Comparison of ENCODE assay signal across 14 cellular contexts in genomic region chr1:16046865-16047264, GRCh38. TPM values are rescaled to one million over a fixed set of nuclear protein-coding genes. Genes with fewer than 3 reads are reported as not detected.
DNase-seq lines count a peak whose midpoint lies in the region; ATAC-seq, FAIRE-seq and TF ChIP-seq lines count a peak whose summit lies in the region.
"Had no signal": no experiment of that assay in that cellular context is flagged by ENCODE, and none has a peak within 500 bp of the region (broad histone marks: within the 10 kb centered on the region; RNA-seq: fewer than 3 reads in every experiment).

No MANE protein-coding gene starts in this region.

- POLR2A ChIA-PET in A549 (lab: Yijun Ruan, JAX): no interaction called here

- no peak overlapping the region for H3K4me3 ChIP-seq in A549
- no peak overlapping the region for H3K4me3 ChIP-seq in MG63
- no peak overlapping the region for H3K4me3 ChIP-seq in fibroblast of the aortic adventitia (ENCODE audit: low read depth, low read length)
- H3K4me3 ChIP-seq: uterus had no signal

- H3K9me3 ChIP-seq in A549 (no peaks in the 10 kb centered on the region), MG63 (no peaks in the 10 kb centered on the region)
- H3K9me3 ChIP-seq: uterus had no signal

- peak in 1 of 2 experiments; percentile 43; a peak in 3 of 6 replicates for ATAC-seq in A549
- ATAC-seq in GM21526 (IDR thresholded peaks at IDR 0.05; ENCODE audit: low FRiP score, unreplicated experiment): no peak
- ATAC-seq: activated CD8-positive, alpha-beta T cell treated with anti-CD3 and anti-CD28 coated beads for 36 hours; stimulated activated naive B cell treated with anti-CD40 and anti-IgM and Interleukin-4, amounts not matched to agents 10 μg/mL and 1 μg/mL and 100 μg/mL, for 72 hours had no signal

- H3K27me3 ChIP-seq in MG63: no peaks in the 10 kb centered on the region
- H3K27me3 ChIP-seq: uterus had no signal

- no peak for TF ChIP-seq POLR2A in A549 (IDR thresholded peaks at IDR 0.05; ENCODE audit: low read length)

- no peak for FAIRE-seq in A549 (lab: Jason Lieb, UNC)
- no peak for FAIRE-seq in RCC 7860 (lab: Jason Lieb, UNC)
- FAIRE-seq: astrocyte had no signal

- no peak for TF ChIP-seq RAD21 in A549 (conservative IDR thresholded peaks at IDR 0.05 in 1 of 2, IDR thresholded peaks at IDR 0.05 in 1 of 2)

- CTCF ChIA-PET in A549 (lab: Yijun Ruan, JAX): interaction anchor here (0.9 to 1.6 kb wide), 4 partner anchors 9 to 44 kb away, joined by 3 to 8 read pairs (median 4); partner anchors contain the start of gene FAM131C

- H3K27ac ChIP-seq in A549: no peak overlapping the region

- TF ChIP-seq EP300 in A549 (IDR thresholded peaks at IDR 0.05): no peak

- WGBS in A549 (ENCODE audit: missing lambda C conversion rate): 80% methylated on average over 1 of the region's 6 CpGs

- no peaks in the 10 kb centered on the region; the same call in 2 of the 3 replicates for H3K4me1 ChIP-seq in A549
- H3K4me1 ChIP-seq: uterus had no signal

- H3K36me3 ChIP-seq in MG63: no peaks in the 10 kb centered on the region
- H3K36me3 ChIP-seq: uterus had no signal

- H3K4me2 ChIP-seq in A549: no peak overlapping the region

- TF ChIP-seq CTCF in A549 (IDR thresholded peaks at IDR 0.05) (no peak), fibroblast of the aortic adventitia (IDR thresholded peaks at IDR 0.05; ENCODE audit: insufficient read depth, low read length) (peak; percentile 16)

- DNase-seq in A549 (ENCODE audit: low read depth in 1 of 2, low spot score in 1 of 2): no peak
- peak; percentile 50 for DNase-seq in MG63
- peak; percentile 22 for DNase-seq in fibroblast of the aortic adventitia (ENCODE audit: low read depth)
- no peak for DNase-seq in RCC 7860 (ENCODE audit: low spot score)
- DNase-seq in NCI-H2107 treated with DMSO at 0.1 percent for 48 hours (lab: John Stamatoyannopoulos, UW; ENCODE audit: unreplicated experiment): no peak
- DNase-seq: activated CD8-positive, alpha-beta T cell treated with anti-CD3 and anti-CD28 coated beads for 36 hours; KBM-7; NCI-H526; retina; stimulated activated naive B cell treated with anti-CD40 and anti-IgM and Interleukin-4, amounts not matched to agents 10 μg/mL and 1 μg/mL and 100 μg/mL, for 72 hours; uterus had no signal

TF ChIP-seq in A549, 52 proteins besides CTCF, POLR2A, EP300 and RAD21:
- no peak for TF ChIP-seq FOSB (CRISPR knock-in tag; IDR thresholded peaks at IDR 0.05)
- no peak for TF ChIP-seq FOSL2 (IDR thresholded peaks at IDR 0.05)
- 0 out of 2 replicates have a peak, but pooled peaks have one; percentile 11 for TF ChIP-seq FOSL2 (CRISPR knock-in tag; IDR thresholded peaks at IDR 0.05)

RNA-seq across cellular contexts. Expression of gene CLCNKB, which starts 3.3 kb away (rescaled TPM):
- 0.11 and 0.14 TPM in 2 replicates for polyA plus RNA-seq in A549 (2011; rRNA removed)
- polyA plus RNA-seq in A549 (2012; cell fraction: cytosol; rRNA removed): 0.04 and 0.07 TPM in 2 replicates
- polyA plus RNA-seq in A549 (2012; cell fraction: nucleus; rRNA removed): 0.39 and 0.41 TPM in 2 replicates
- polyA plus RNA-seq in A549 (2017; fragmentation: RNase III; extraction: RNeasy Plus Mini Kit Qiagen cat#74134 plus additional on column Dnase treatment): 0.07 to 0.18 TPM (median 0.08 TPM) in 3 replicates
- polyA minus RNA-seq in A549 (2011; rRNA and poly(A)+ RNA removed): not detected in 2 replicates
- total RNA-seq in MG63 (2014; rRNA removed; shearing (Covaris generic); ENCODE audit: low replicate concordance): not detected in 2 replicates
- total RNA-seq in fibroblast of the aortic adventitia (ENCODE audit: low replicate concordance): not detected in 2 replicates
- total RNA-seq: activated CD8-positive, alpha-beta T cell treated with anti-CD3 and anti-CD28 coated beads for 36 hours had no signal

RNA-seq across cellular contexts. Expression of gene CLCNKA, which starts 25.0 kb away (rescaled TPM):
- not detected in 2 replicates for polyA plus RNA-seq in A549 (2011; rRNA removed)
- 0.01 TPM in 1 of 2 replicates, not detected in the other for polyA plus RNA-seq in A549 (2012; cell fraction: cytosol; rRNA removed)
- 0.12 and 0.26 TPM in 2 replicates for polyA plus RNA-seq in A549 (2012; cell fraction: nucleus; rRNA removed)
- 0.05 to 0.07 TPM (median 0.06 TPM) in 3 replicates for polyA plus RNA-seq in A549 (2017; fragmentation: RNase III; extraction: RNeasy Plus Mini Kit Qiagen cat#74134 plus additional on column Dnase treatment)
- not detected in 2 replicates for polyA minus RNA-seq in A549 (2011; rRNA and poly(A)+ RNA removed)
- not detected in 2 replicates for total RNA-seq in MG63 (2014; rRNA removed; shearing (Covaris generic); ENCODE audit: low replicate concordance)
- 0.09 and 0.25 TPM in 2 replicates for total RNA-seq in fibroblast of the aortic adventitia (ENCODE audit: low replicate concordance)
- total RNA-seq: activated CD8-positive, alpha-beta T cell treated with anti-CD3 and anti-CD28 coated beads for 36 hours; kidney epithelial cell had no signal

RNA-seq across cellular contexts. Expression of gene FAM131C, which starts 26.6 kb away (rescaled TPM):
- polyA plus RNA-seq in A549 (2011; rRNA removed) (2.3 and 2.9 TPM in 2 replicates), A549 (2017; fragmentation: RNase III; extraction: RNeasy Plus Mini Kit Qiagen cat#74134 plus additional on column Dnase treatment) (5.9 to 6.7 TPM (median 6.3 TPM) in 3 replicates)
- polyA plus RNA-seq in A549 (2012; cell fraction: cytosol; rRNA removed): 6.0 and 9.1 TPM in 2 replicates
- polyA plus RNA-seq in A549 (2012; cell fraction: nucleus; rRNA removed): 5.6 and 8.7 TPM in 2 replicates
- 6.3 and 8.5 TPM in 2 replicates for polyA minus RNA-seq in A549 (2011; rRNA and poly(A)+ RNA removed)
- 0.15 and 2.1 TPM in 2 replicates for total RNA-seq in MG63 (2014; rRNA removed; shearing (Covaris generic); ENCODE audit: low replicate concordance)
- 0.08 and 0.63 TPM in 2 replicates for total RNA-seq in fibroblast of the aortic adventitia (ENCODE audit: low replicate concordance)

RNA-seq across cellular contexts. Expression of gene HSPB7, which starts 29.0 kb away (rescaled TPM):
- polyA plus RNA-seq in A549 (2011; rRNA removed) (not detected in 2 replicates), A549 (2017; fragmentation: RNase III; extraction: RNeasy Plus Mini Kit Qiagen cat#74134 plus additional on column Dnase treatment) (not detected in 3 replicates)
- polyA plus RNA-seq in A549 (2012; cell fraction: cytosol; rRNA removed): not detected in 2 replicates
- not detected in 2 replicates for polyA plus RNA-seq in A549 (2012; cell fraction: nucleus; rRNA removed)
- polyA minus RNA-seq in A549 (2011; rRNA and poly(A)+ RNA removed): not detected in 2 replicates
- 1.9 and 4.5 TPM in 2 replicates for total RNA-seq in MG63 (2014; rRNA removed; shearing (Covaris generic); ENCODE audit: low replicate concordance)
- total RNA-seq in fibroblast of the aortic adventitia (ENCODE audit: low replicate concordance): 8.9 TPM in 1 of 2 replicates, not detected in the other
- total RNA-seq: activated CD8-positive, alpha-beta T cell treated with anti-CD3 and anti-CD28 coated beads for 36 hours; kidney epithelial cell had no signal

RNA-seq across cellular contexts. Expression of gene SRARP, which starts 42.8 kb away (rescaled TPM):
- polyA plus RNA-seq in A549 (2011; rRNA removed): not detected in 2 replicates
- polyA plus RNA-seq in A549 (2012; cell fraction: cytosol; rRNA removed): not detected in 2 replicates
- 0.02 TPM in 1 of 2 replicates, not detected in the other for polyA plus RNA-seq in A549 (2012; cell fraction: nucleus; rRNA removed)
- 0.03 TPM in 1 of 3 replicates, not detected in the others for polyA plus RNA-seq in A549 (2017; fragmentation: RNase III; extraction: RNeasy Plus Mini Kit Qiagen cat#74134 plus additional on column Dnase treatment)
- not detected in 2 replicates for polyA minus RNA-seq in A549 (2011; rRNA and poly(A)+ RNA removed)
- not detected in 2 replicates for total RNA-seq in MG63 (2014; rRNA removed; shearing (Covaris generic); ENCODE audit: low replicate concordance)
- total RNA-seq in fibroblast of the aortic adventitia (ENCODE audit: low replicate concordance): not detected in 2 replicates
- total RNA-seq: activated CD8-positive, alpha-beta T cell treated with anti-CD3 and anti-CD28 coated beads for 36 hours; astrocyte; kidney epithelial cell; uterus had no signal

Comparison
In these comparisons a context has a peak if more than half of its experiments do, and no peak if none do; other contexts are left out.
1. DNase-seq: peak in MG63 (single experiment) and fibroblast of the aortic adventitia (single experiment); none in A549 (0 of 2), RCC 7860 (single experiment) and NCI-H2107 treated with DMSO at 0.1 percent for 48 hours (single experiment).